In genomic region chr13:23999411-23999810, GRCh38 we compare ENCODE assay signal across 37 cellular contexts.
"Had no signal": no experiment of that assay in that cellular context is flagged by ENCODE, and none has a peak within 500 bp of the region (broad histone marks: within the 10 kb centered on the region; RNA-seq: fewer than 3 reads in every experiment).

No MANE protein-coding gene starts in this region.

- H3K27me3 Mint-ChIP-seq: activated CD4-positive, alpha-beta T cell treated with anti-CD3 and anti-CD28 coated beads for 36 hours; activated naive CD4-positive, alpha-beta T cell treated with anti-CD3 and anti-CD28 coated beads, Interleukin-2, amount 50 U/mL, for 24 hours; activated naive CD8-positive, alpha-beta T cell; activated naive CD8-positive, alpha-beta T cell treated with anti-CD3 and anti-CD28 coated beads, Interleukin-2, amount 50 U/mL, for 24 hours; activated T-cell treated with anti-CD3 and anti-CD28 coated beads, Interleukin-2, amount 50 U/mL, for 24 hours had no signal

- H3K36me3 Mint-ChIP-seq: activated naive CD4-positive, alpha-beta T cell treated with anti-CD3 and anti-CD28 coated beads, Interleukin-2, amount 50 U/mL, for 24 hours; activated naive CD8-positive, alpha-beta T cell; activated naive CD8-positive, alpha-beta T cell treated with anti-CD3 and anti-CD28 coated beads, Interleukin-2, amount 10 ng/mL, durations not matched to agents 7 days and 5 days had no signal

- H3K27ac Mint-ChIP-seq: activated CD4-positive, alpha-beta memory T cell treated with anti-CD3 and anti-CD28 coated beads, Interleukin-2, amount 10 ng/mL, durations not matched to agents 7 days and 5 days; activated CD4-positive, alpha-beta T cell treated with anti-CD3 and anti-CD28 coated beads for 36 hours; activated CD4-positive, alpha-beta T cell treated with anti-CD3 and anti-CD28 coated beads, Interleukin-2, amount 10 ng/mL, durations not matched to agents 7 days and 5 days; activated CD8-positive, alpha-beta memory T cell treated with anti-CD3 and anti-CD28 coated beads, Interleukin-2, amount 10 ng/mL, durations not matched to agents 7 days and 5 days; activated CD8-positive, alpha-beta T cell treated with anti-CD3 and anti-CD28 coated beads, Interleukin-2, amount 10 ng/mL, durations not matched to agents 7 days and 5 days; activated naive CD4-positive, alpha-beta T cell treated with anti-CD3 and anti-CD28 coated beads, Interleukin-2, amount 10 ng/mL, durations not matched to agents 7 days and 5 days; activated naive CD4-positive, alpha-beta T cell treated with anti-CD3 and anti-CD28 coated beads, Interleukin-2, amount 50 U/mL, for 24 hours; activated naive CD8-positive, alpha-beta T cell; activated naive CD8-positive, alpha-beta T cell treated with anti-CD3 and anti-CD28 coated beads, Interleukin-2, amount 10 ng/mL, durations not matched to agents 7 days and 5 days; activated naive CD8-positive, alpha-beta T cell treated with anti-CD3 and anti-CD28 coated beads, Interleukin-2, amount 50 U/mL, for 24 hours; activated T-cell treated with anti-CD3 and anti-CD28 coated beads, Interleukin-2, amount 50 U/mL, for 24 hours; activated T-helper 2 cell treated with anti-CD3 and anti-CD28 coated beads, Interferon-gamma antibody, Interleukin-2, Interleukin-4, amounts not matched to agents 10 μg/mL and 5 μg/mL and 100 μg/mL, durations not matched to agents 14 hours and 24 hours and 36 hours; T-helper 2 cell treated with Interferon-gamma antibody and Interleukin-4, amounts not matched to agents 5 μg/mL and 100 μg/mL, for 36 hours; WTC11 had no signal

- H3K4me3 Mint-ChIP-seq: activated CD4-positive, alpha-beta memory T cell treated with anti-CD3 and anti-CD28 coated beads, Interleukin-2, amount 10 ng/mL, durations not matched to agents 7 days and 5 days; activated CD4-positive, alpha-beta T cell treated with anti-CD3 and anti-CD28 coated beads for 36 hours; activated CD4-positive, alpha-beta T cell treated with anti-CD3 and anti-CD28 coated beads, Interleukin-2, amount 10 ng/mL, durations not matched to agents 7 days and 5 days; activated CD8-positive, alpha-beta memory T cell treated with anti-CD3 and anti-CD28 coated beads, Interleukin-2, amount 10 ng/mL, durations not matched to agents 7 days and 5 days; activated CD8-positive, alpha-beta T cell treated with anti-CD3 and anti-CD28 coated beads, Interleukin-2, amount 10 ng/mL, durations not matched to agents 7 days and 5 days; activated naive CD4-positive, alpha-beta T cell treated with anti-CD3 and anti-CD28 coated beads, Interleukin-2, amount 10 ng/mL, durations not matched to agents 7 days and 5 days; activated naive CD4-positive, alpha-beta T cell treated with anti-CD3 and anti-CD28 coated beads, Interleukin-2, amount 50 U/mL, for 24 hours; activated naive CD8-positive, alpha-beta T cell; activated naive CD8-positive, alpha-beta T cell treated with anti-CD3 and anti-CD28 coated beads, Interleukin-2, amount 10 ng/mL, durations not matched to agents 7 days and 5 days; activated naive CD8-positive, alpha-beta T cell treated with anti-CD3 and anti-CD28 coated beads, Interleukin-2, amount 50 U/mL, for 24 hours; activated T-cell treated with anti-CD3 and anti-CD28 coated beads, Interleukin-2, amount 50 U/mL, for 24 hours; brain; central memory CD8-positive, alpha-beta T cell; T-helper 2 cell treated with Interferon-gamma antibody and Interleukin-4, amounts not matched to agents 5 μg/mL and 100 μg/mL, for 36 hours; WTC11 had no signal

- ATAC-seq: activated CD4-positive, alpha-beta T cell treated with anti-CD3 and anti-CD28 coated beads for 36 hours; activated CD4-positive, CD25-positive, alpha-beta regulatory T cell treated with anti-CD3 and anti-CD28 coated beads, Interleukin-2, amount 50 U/mL, for 24 hours; activated CD8-positive, alpha-beta memory T cell treated with anti-CD3 and anti-CD28 coated beads, Interleukin-2, amount 10 ng/mL, durations not matched to agents 7 days and 5 days; activated CD8-positive, alpha-beta T cell treated with anti-CD3 and anti-CD28 coated beads, Interleukin-2, amount 10 ng/mL, durations not matched to agents 7 days and 5 days; activated naive CD8-positive, alpha-beta T cell treated with anti-CD3 and anti-CD28 coated beads, Interleukin-2, amount 50 U/mL, for 24 hours; WTC11 had no signal

- H3K9me3 ChIP-seq: ascending aorta, colonic mucosa had no signal

- H3K9me3 Mint-ChIP-seq: activated CD4-positive, alpha-beta memory T cell treated with anti-CD3 and anti-CD28 coated beads, Interleukin-2, amount 10 ng/mL, durations not matched to agents 7 days and 5 days; activated naive CD4-positive, alpha-beta T cell treated with anti-CD3 and anti-CD28 coated beads, Interleukin-2, amount 10 ng/mL, durations not matched to agents 7 days and 5 days; activated naive CD4-positive, alpha-beta T cell treated with anti-CD3 and anti-CD28 coated beads, Interleukin-2, amount 50 U/mL, for 24 hours; activated naive CD8-positive, alpha-beta T cell treated with anti-CD3 and anti-CD28 coated beads, Interleukin-2, amount 50 U/mL, for 24 hours; activated T-cell treated with anti-CD3 and anti-CD28 coated beads, Interleukin-2, amount 50 U/mL, for 24 hours; central memory CD8-positive, alpha-beta T cell had no signal

- H3K4me1 Mint-ChIP-seq: activated CD4-positive, alpha-beta T cell treated with anti-CD3 and anti-CD28 coated beads for 36 hours; activated naive CD4-positive, alpha-beta T cell treated with anti-CD3 and anti-CD28 coated beads, Interleukin-2, amount 50 U/mL, for 24 hours had no signal

- H3K36me3 ChIP-seq: ascending aorta, cardiac muscle cell, colonic mucosa had no signal

- H3K4me3 ChIP-seq: ascending aorta, cardiac muscle cell, colonic mucosa had no signal

- H3K27ac ChIP-seq: ascending aorta, cardiac muscle cell, colonic mucosa, VCaP had no signal

- H3K27me3 ChIP-seq: ascending aorta, cardiac muscle cell, colonic mucosa had no signal

- DNase-seq: activated CD4-positive, alpha-beta memory T cell treated with anti-CD3 and anti-CD28 coated beads, Interleukin-2, amount 10 ng/mL, durations not matched to agents 7 days and 5 days; activated CD4-positive, alpha-beta T cell treated with anti-CD3 and anti-CD28 coated beads for 1 hour; activated CD4-positive, alpha-beta T cell treated with anti-CD3 and anti-CD28 coated beads for 36 hours; activated CD4-positive, alpha-beta T cell treated with anti-CD3 and anti-CD28 coated beads for 48 hours; activated CD4-positive, alpha-beta T cell treated with anti-CD3 and anti-CD28 coated beads, Interleukin-2, amount 10 ng/mL, durations not matched to agents 7 days and 5 days; activated CD4-positive, alpha-beta T cell treated with anti-CD3 and anti-CD28 coated beads, Interleukin-2, amount 50 U/mL, for 48 hours; activated CD4-positive, CD25-positive, alpha-beta regulatory T cell; activated CD8-positive, alpha-beta memory T cell treated with anti-CD3 and anti-CD28 coated beads for 24 hours; activated CD8-positive, alpha-beta memory T cell treated with anti-CD3 and anti-CD28 coated beads, Interleukin-2, amount 10 ng/mL, durations not matched to agents 7 days and 5 days; activated CD8-positive, alpha-beta memory T cell treated with anti-CD3 and anti-CD28 coated beads, Interleukin-2, amount 50 U/mL, for 48 hours; activated CD8-positive, alpha-beta T cell treated with anti-CD3 and anti-CD28 coated beads, Interleukin-2, amount 10 ng/mL, durations not matched to agents 7 days and 5 days; activated effector memory CD4-positive, alpha-beta T cell treated with Interleukin-2 at 50 U/mL for 16 hours; activated gamma-delta T cell; activated naive CD4-positive, alpha-beta T cell treated with anti-CD3 and anti-CD28 coated beads, Interleukin-2, amount 10 ng/mL, durations not matched to agents 7 days and 5 days; activated naive CD4-positive, alpha-beta T cell treated with Interleukin-2 at 50 U/mL for 16 hours; activated naive CD8-positive, alpha-beta T cell treated with anti-CD3 and anti-CD28 coated beads, Interleukin-2, amount 10 ng/mL, durations not matched to agents 7 days and 5 days; activated naive CD8-positive, alpha-beta T cell treated with anti-CD3 and anti-CD28 coated beads, Interleukin-2, amount 50 U/mL, for 24 hours; activated T-cell treated with anti-CD3 and anti-CD28 coated beads, Interleukin-2, amount 50 U/mL, for 24 hours; activated T-cell treated with anti-CD3 and anti-CD28 coated beads, Interleukin-2, amount 50 U/mL, for 48 hours; amygdala; anterior cingulate cortex; caudate nucleus; cerebellar nuclear complex; colonic mucosa; T-helper 2 cell; T-helper 9 cell had no signal

- H3K4me1 ChIP-seq: ascending aorta, colonic mucosa had no signal
